Comparison of ENCODE assay signal across 8 cellular contexts in the genomic region with DNA sequence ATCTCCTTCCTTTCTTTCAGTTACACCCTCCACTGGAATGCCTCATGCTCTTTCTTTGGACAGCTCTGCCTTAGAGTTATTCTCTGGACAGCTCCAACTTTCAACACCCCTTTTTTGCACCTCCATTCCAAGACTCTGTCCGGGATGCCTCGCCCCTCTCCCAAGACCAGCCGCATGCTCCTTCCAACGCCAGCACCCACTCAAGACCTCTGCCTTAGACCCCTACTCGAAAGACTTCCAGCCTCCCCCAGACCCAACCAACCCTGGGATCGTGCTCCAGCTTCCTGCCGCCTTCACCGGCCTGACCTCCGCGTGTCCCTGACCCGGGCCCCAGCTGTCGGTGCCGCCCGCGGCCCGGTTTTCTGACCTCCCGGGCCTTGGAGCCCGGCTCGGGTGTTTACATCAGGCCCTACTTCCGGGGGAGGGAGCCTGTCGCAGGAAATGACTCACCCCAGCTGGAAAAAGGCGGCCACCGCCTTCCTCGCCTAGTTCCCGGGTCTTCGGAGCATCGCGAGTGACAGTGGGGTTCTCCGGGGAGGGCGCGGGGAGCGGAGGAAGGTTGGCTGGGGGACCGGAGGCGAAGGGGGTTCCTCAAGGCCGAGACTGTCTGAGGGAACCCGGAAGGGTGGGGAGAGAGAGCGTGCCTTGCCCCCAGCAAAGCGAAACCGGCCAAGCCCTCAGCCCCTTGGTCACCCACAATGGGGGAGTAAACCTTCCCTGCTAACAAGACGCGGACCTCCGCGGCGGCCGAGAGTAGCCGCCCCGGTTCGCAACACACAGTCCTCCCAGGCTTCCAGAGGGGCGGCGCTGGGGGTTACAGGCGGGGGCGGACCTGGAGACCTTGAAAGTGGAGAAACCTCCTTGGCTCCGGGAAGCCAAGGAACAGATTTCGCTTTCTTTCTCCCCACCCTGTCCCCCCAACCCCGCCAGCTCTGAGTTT. TPM values are rescaled to one million over a fixed set of nuclear protein-coding genes. Genes with fewer than 3 reads are reported as not detected.
DNase-seq lines count a peak whose midpoint lies in the region; TF ChIP-seq lines count a peak whose summit lies in the region.

A gene (minus strand): TSS at position 399 of the 940 bp plus-strand sequence. CDS start 1,792 bp downstream, outside the sequence.

- peaks cover 14 to 24% (median 22%) of the 10 kb centered on the region in 3 donors for H3K36me3 ChIP-seq in skeletal muscle tissue (ENCODE audit: control insufficient read depth in 3 of 3, insufficient read depth in 3 of 3, low read length in 3 of 3)

- TF ChIP-seq CTCF in HFFc6 (IDR thresholded peaks at IDR 0.05) (no peak), VCaP (conservative IDR thresholded peaks at IDR 0.05) (no peak)

- H3K9me3 ChIP-seq in iPS-18c (ENCODE audit: control insufficient read depth, insufficient read depth, low read length) (peaks cover 19% of the 10 kb centered on the region), skeletal muscle tissue (ENCODE audit: control insufficient read depth in 3 of 3, low read length in 3 of 3) (no peaks in the 10 kb centered on the region)

- peak; percentile 23 for DNase-seq in GDM1 (lab: John Stamatoyannopoulos, UW)
- peak; percentile 59 for DNase-seq in HFFc6
- peak; percentile 6 to 15 for DNase-seq in NCI-H1930 (lab: John Stamatoyannopoulos, UW)
- peak; percentile 74 to 83 for DNase-seq in T47D (ENCODE audit: low read depth in 1 of 2, low spot score in 1 of 2)
- no peak for DNase-seq in middle frontal gyrus (ENCODE audit: extremely low spot score, low spot score)

- no peaks in the 10 kb centered on the region; the same call in 1 of the 2 replicates for H3K36me3 Mint-ChIP-seq in HFFc6 (ENCODE audit: low read depth)

- H3K9ac ChIP-seq in skeletal muscle tissue (ENCODE audit: low read depth in 1 of 3, low read length in 3 of 3), result peak within 1 kb of the TSS; percentile 92 to 93 (median 92)

- no peaks in the 10 kb centered on the region for H3K27me3 ChIP-seq in skeletal muscle tissue (ENCODE audit: control insufficient read depth in 3 of 3, insufficient read depth in 3 of 3, low read length in 3 of 3)

- peak within 1 kb of the TSS; percentile 94 for H3K4me3 Mint-ChIP-seq in HFFc6

- no peaks in the 10 kb centered on the region for H3K27me3 Mint-ChIP-seq in HFFc6 (ENCODE audit: insufficient read depth)

- in situ Hi-C loops in T47D (cut with HindIII; ENCODE audit: low pct_unique_long_range_greater_than_20kb, low sequenced_read_pairs), result no loop called here

- H3K27ac ChIP-seq in VCaP (peak within 1 kb of the TSS; percentile 39), skeletal muscle tissue (ENCODE audit: low read depth, low read length) (peak within 1 kb of the TSS; percentile 97)

- peak within 1 kb of the TSS; percentile 61 for H3K4me3 ChIP-seq in iPS-18c (ENCODE audit: insufficient read depth, low read depth, low read length)
- peak within 1 kb of the TSS; percentile 81 for H3K4me3 ChIP-seq in skeletal muscle tissue (ENCODE audit: low read length in 3 of 3)

- H3K9me3 Mint-ChIP-seq in HFFc6, result no peaks in the 10 kb centered on the region

- peak within 1 kb of the TSS; percentile 91 for H3K27ac Mint-ChIP-seq in HFFc6

- H3K4me1 ChIP-seq in skeletal muscle tissue (ENCODE audit: control insufficient read depth in 3 of 3, insufficient read depth in 3 of 3, low read length in 3 of 3), result peaks cover 8 to 17% (median 10%) of the 10 kb centered on the region in 3 donors

- H3K4me1 Mint-ChIP-seq in HFFc6 (ENCODE audit: low read depth), result peaks cover 12% of the 10 kb centered on the region

RNA-seq across cellular contexts. Expression of the gene that starts here (rescaled TPM):
- 10 to 100 TPM; 37.4 to 46.6 (median 41.0) TPM for total RNA-seq in HFFc6 (2021; fragmentation: NEBNext Ultra II Directional; extraction: Animal tissue kit (Norgen Biotek cat#: 25700))
- total RNA-seq in skeletal muscle tissue, result 26.6 TPM
